ENCODE assay signal across 8 cellular contexts in genomic region chr5:159456722-159457462, GRCh38.
A peak's percentile ranks its signal among the peaks of the same experiment; 100 is the strongest.
DNase-seq lines count a peak whose midpoint lies in the region; ATAC-seq, FAIRE-seq and TF ChIP-seq lines count a peak whose summit lies in the region.

No MANE protein-coding gene starts in this region.

- TF ChIP-seq CTCF in activated B cell treated with CpG ODN at 0.5 μM for 24 hours (IDR thresholded peaks at IDR 0.05) (no peak), type B pancreatic cell (conservative IDR thresholded peaks at IDR 0.05) (no peak)

- H3K9me3 Mint-ChIP-seq in activated B cell treated with CpG ODN at 0.5 μM for 24 hours (no peaks in the 10 kb centered on the region), type B pancreatic cell (peaks cover 4% of the 10 kb centered on the region)

- no peaks in the 10 kb centered on the region for H3K27me3 ChIP-seq in small intestine (ENCODE audit: control insufficient read depth in 2 of 2, insufficient read depth in 2 of 2, low read length in 2 of 2)

- H3K27ac Mint-ChIP-seq in activated B cell treated with CpG ODN at 0.5 μM for 24 hours (peak overlapping the region; percentile 76), type B pancreatic cell (no peak overlapping the region)

- H3K27me3 Mint-ChIP-seq in activated B cell treated with CpG ODN at 0.5 μM for 24 hours (no peaks in the 10 kb centered on the region), type B pancreatic cell (peaks cover 8% of the 10 kb centered on the region)

- no peak for FAIRE-seq in small intestine (lab: Jason Lieb, UNC)

- no peak overlapping the region for H3K27ac ChIP-seq in small intestine (ENCODE audit: low read depth in 1 of 2, low read length in 1 of 2)

- no peaks in the 10 kb centered on the region for H3K36me3 Mint-ChIP-seq in activated B cell treated with CpG ODN at 0.5 μM for 24 hours (ENCODE audit: low read depth)
- no peaks in the 10 kb centered on the region for H3K36me3 Mint-ChIP-seq in type B pancreatic cell

- no peaks in the 10 kb centered on the region for H3K36me3 ChIP-seq in small intestine (ENCODE audit: control insufficient read depth in 2 of 2, insufficient read depth in 2 of 2, low read length in 2 of 2)

- ATAC-seq in GM18907 (IDR thresholded peaks at IDR 0.05; ENCODE audit: unreplicated experiment): peak; percentile 89
- peak; percentile 82 for ATAC-seq in HG02884 (IDR thresholded peaks at IDR 0.05; ENCODE audit: unreplicated experiment)
- ATAC-seq in activated B cell treated with CpG ODN at 0.5 μM for 24 hours (ENCODE audit: low read depth): peak; percentile 66

- CTCF ChIA-PET in activated B cell treated with CpG ODN at 0.5 μM for 24 hours (lab: Charles Lee): interaction anchor here (0.7 to 2.3 kb wide), 7 partner anchors 13 to 530 kb away, joined by 3 to 7 read pairs (median 3); partner anchors contain the start of gene ADRA1B

- H3K4me3 Mint-ChIP-seq in activated B cell treated with CpG ODN at 0.5 μM for 24 hours: peak overlapping the region; percentile 35
- no peak overlapping the region for H3K4me3 Mint-ChIP-seq in type B pancreatic cell

- H3K9me3 ChIP-seq in small intestine (ENCODE audit: control insufficient read depth, low read depth): no peaks in the 10 kb centered on the region

- H3K4me3 ChIP-seq in small intestine (ENCODE audit: low read depth in 1 of 2, low read length in 2 of 2): no peak overlapping the region

- DNase-seq in activated B cell treated with CpG ODN at 0.5 μM for 24 hours (no peak), kidney glomerular epithelial cell (lab: John Stamatoyannopoulos, UW) (peak; percentile 25), type B pancreatic cell (ENCODE audit: extremely low spot score, unreplicated experiment) (no peak), small intestine (no peak), OCI-M1 (lab: John Stamatoyannopoulos, UW) (no peak), hippocampal formation (lab: John Stamatoyannopoulos, UW) (no peak)

- POLR2A ChIA-PET in activated B cell treated with CpG ODN at 0.5 μM for 24 hours (lab: Charles Lee): interaction anchor here (0.5 to 2.1 kb wide), 8 partner anchors 12 to 501 kb away, joined by 3 to 7 read pairs (median 3); no protein-coding TSS in a partner anchor

- intact Hi-C loops in activated B cell treated with CpG ODN at 0.5 μM for 24 hours (cut with micrococcal nuclease): loop anchor here (2.0 to 5.0 kb wide), 5 partner anchors 44 to 1860 kb away; partner anchors contain the start of genes PWWP2A and TTC1

- H3K4me1 Mint-ChIP-seq in activated B cell treated with CpG ODN at 0.5 μM for 24 hours: peaks cover 72% of the 10 kb centered on the region
- peaks cover 24% of the 10 kb centered on the region for H3K4me1 Mint-ChIP-seq in type B pancreatic cell (ENCODE audit: unreplicated experiment)

- H3K4me1 ChIP-seq in small intestine (ENCODE audit: control insufficient read depth in 2 of 2, insufficient read depth in 1 of 2, low read depth in 1 of 2, low read length in 1 of 2): no peaks in the 10 kb centered on the region
